ENCODE assay signal across 28 cellular contexts in the genomic region with DNA sequence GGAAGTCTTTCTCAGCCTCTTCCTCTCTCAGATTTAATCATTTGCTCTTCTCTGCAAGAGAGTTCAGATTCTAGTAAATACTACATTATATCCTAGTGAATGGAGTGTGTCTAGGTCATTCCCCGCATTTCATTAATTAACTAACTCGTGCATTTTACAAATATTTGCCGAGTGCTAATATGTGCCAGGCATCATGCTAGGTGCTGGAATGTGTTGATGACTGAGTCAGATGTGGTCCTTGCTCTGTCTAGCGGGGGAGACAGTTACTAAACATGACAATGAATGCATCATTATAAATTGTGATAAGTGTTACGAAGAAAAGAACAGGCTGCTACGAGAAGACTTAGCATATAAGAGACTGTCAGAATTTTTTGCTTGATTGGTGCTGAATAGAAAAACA.
"Had no signal": no experiment of that assay in that cellular context is flagged by ENCODE, and none has a peak within 500 bp of the region (broad histone marks: within the 10 kb centered on the region; RNA-seq: fewer than 3 reads in every experiment).

No MANE protein-coding gene starts in this region.

- H3K27me3 Mint-ChIP-seq: activated CD4-positive, alpha-beta memory T cell treated with anti-CD3 and anti-CD28 coated beads for 36 hours; activated CD4-positive, alpha-beta T cell treated with anti-CD3 and anti-CD28 coated beads for 36 hours; brain had no signal

- DNase-seq: activated CD4-positive, alpha-beta memory T cell treated with anti-CD3 and anti-CD28 coated beads for 36 hours; activated CD4-positive, alpha-beta T cell treated with anti-CD3 and anti-CD28 coated beads for 36 hours; activated CD4-positive, alpha-beta T cell treated with anti-CD3 and anti-CD28 coated beads, Interleukin-2, amount 10 ng/mL, durations not matched to agents 24 days and 14 days; activated CD4-positive, CD25-positive, alpha-beta regulatory T cell; activated CD4-positive, CD25-positive, alpha-beta regulatory T cell treated with anti-CD3 and anti-CD28 coated beads, Interleukin-2, amount 50 U/mL, for 72 hours; activated CD8-positive, alpha-beta memory T cell treated with anti-CD3 and anti-CD28 coated beads, Interleukin-2, amount 10 ng/mL, durations not matched to agents 7 days and 5 days; activated CD8-positive, alpha-beta memory T cell treated with anti-CD3 and anti-CD28 coated beads, Interleukin-2, amount 50 U/mL, for 4 hours; activated CD8-positive, alpha-beta T cell treated with anti-CD3 and anti-CD28 coated beads, Interleukin-2, amount 10 ng/mL, durations not matched to agents 7 days and 5 days; activated gamma-delta T cell; activated naive CD4-positive, alpha-beta T cell; activated naive CD4-positive, alpha-beta T cell treated with anti-CD3 and anti-CD28 coated beads, Interleukin-2, amount 50 U/mL, for 16 hours; activated T-cell treated with anti-CD3 and anti-CD28 coated beads, Interleukin-2, amount 50 U/mL, for 1 hour; activated T-cell treated with anti-CD3 and anti-CD28 coated beads, Interleukin-2, amount 50 U/mL, for 48 hours; amygdala; aorta; central memory CD4-positive, alpha-beta T cell; cortex of kidney; dermis blood vessel endothelial cell; effector CD4-positive, alpha-beta T cell; esophagus squamous epithelium; foreskin melanocyte; heart left ventricle; T-helper 2 cell had no signal

- H3K4me3 Mint-ChIP-seq: activated CD4-positive, alpha-beta memory T cell treated with anti-CD3 and anti-CD28 coated beads for 36 hours; activated CD4-positive, alpha-beta T cell treated with anti-CD3 and anti-CD28 coated beads for 36 hours; activated CD4-positive, alpha-beta T cell treated with anti-CD3 and anti-CD28 coated beads, Interleukin-2, amount 10 ng/mL, durations not matched to agents 24 days and 14 days; activated CD8-positive, alpha-beta memory T cell treated with anti-CD3 and anti-CD28 coated beads, Interleukin-2, amount 10 ng/mL, durations not matched to agents 7 days and 5 days; activated CD8-positive, alpha-beta T cell treated with anti-CD3 and anti-CD28 coated beads, Interleukin-2, amount 10 ng/mL, durations not matched to agents 7 days and 5 days; activated naive CD8-positive, alpha-beta T cell; brain had no signal

- FAIRE-seq: colon, endometrium, endothelial cell of umbilical vein had no signal

- H3K27ac Mint-ChIP-seq: activated CD4-positive, alpha-beta memory T cell treated with anti-CD3 and anti-CD28 coated beads for 36 hours; activated CD4-positive, alpha-beta T cell treated with anti-CD3 and anti-CD28 coated beads for 36 hours; activated CD4-positive, alpha-beta T cell treated with anti-CD3 and anti-CD28 coated beads, Interleukin-2, amount 10 ng/mL, durations not matched to agents 24 days and 14 days; activated CD8-positive, alpha-beta memory T cell treated with anti-CD3 and anti-CD28 coated beads, Interleukin-2, amount 10 ng/mL, durations not matched to agents 7 days and 5 days; activated CD8-positive, alpha-beta T cell treated with anti-CD3 and anti-CD28 coated beads, Interleukin-2, amount 10 ng/mL, durations not matched to agents 7 days and 5 days; activated naive CD8-positive, alpha-beta T cell had no signal

- H3K36me3 Mint-ChIP-seq: activated CD4-positive, alpha-beta memory T cell treated with anti-CD3 and anti-CD28 coated beads for 36 hours; activated CD8-positive, alpha-beta memory T cell treated with anti-CD3 and anti-CD28 coated beads, Interleukin-2, amount 10 ng/mL, durations not matched to agents 7 days and 5 days; activated naive CD8-positive, alpha-beta T cell; brain had no signal

- H3K4me1 Mint-ChIP-seq: activated CD4-positive, alpha-beta T cell treated with anti-CD3 and anti-CD28 coated beads for 36 hours; activated CD4-positive, alpha-beta T cell treated with anti-CD3 and anti-CD28 coated beads, Interleukin-2, amount 10 ng/mL, durations not matched to agents 24 days and 14 days; activated CD8-positive, alpha-beta memory T cell treated with anti-CD3 and anti-CD28 coated beads, Interleukin-2, amount 10 ng/mL, durations not matched to agents 7 days and 5 days had no signal

- H3K9me3 Mint-ChIP-seq: activated CD4-positive, alpha-beta memory T cell treated with anti-CD3 and anti-CD28 coated beads for 36 hours; activated CD4-positive, alpha-beta T cell treated with anti-CD3 and anti-CD28 coated beads, Interleukin-2, amount 10 ng/mL, durations not matched to agents 24 days and 14 days had no signal
